In the genomic region with DNA sequence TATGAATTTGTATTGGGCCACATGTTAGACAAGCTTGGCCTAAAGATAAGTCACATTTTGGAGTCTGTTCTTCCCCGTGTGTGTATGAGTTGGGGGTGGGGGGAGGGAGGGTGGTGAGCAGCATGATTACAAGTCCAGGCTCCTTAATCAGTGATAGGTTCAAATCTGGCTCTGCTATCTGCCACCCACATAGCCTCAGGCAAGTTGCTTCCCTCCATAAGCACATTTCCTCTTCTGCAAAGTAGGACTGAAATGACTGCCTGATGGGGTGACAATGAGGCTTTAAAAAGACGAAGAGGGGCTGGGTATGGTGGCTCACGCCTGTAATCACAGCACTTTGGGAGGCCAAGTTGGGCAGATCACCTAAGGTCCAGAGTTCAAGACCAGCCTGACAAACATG, we compare ENCODE assay signal across 2 cellular contexts.
TF ChIP-seq lines count a peak whose summit lies in the region.

No MANE protein-coding gene starts in this region.

TF ChIP-seq in GM23338, 12 proteins besides CTCF, POLR2A, EP300 and RAD21:
- TF ChIP-seq ZNF331 (CRISPR knock-in tag; IDR thresholded peaks at IDR 0.05; ENCODE audit: low read depth) = no peak
TF ChIP-seq in GM23338: peak in this region for 0.

TF ChIP-seq in H1, 55 proteins besides CTCF, POLR2A, EP300 and RAD21:
- no peak for TF ChIP-seq SIN3A (conservative IDR thresholded peaks at IDR 0.05 in 1 of 2, IDR thresholded peaks at IDR 0.05 in 1 of 2; ENCODE audit: low read depth in 1 of 2, low read length in 2 of 2)
- TF ChIP-seq ASH2L (IDR thresholded peaks at IDR 0.05; ENCODE audit: low read length) = no peak
- TF ChIP-seq RBBP5 (IDR thresholded peaks at IDR 0.05; ENCODE audit: borderline replicate concordance, low read depth, low read length) = no peak
- TF ChIP-seq YY1 (IDR thresholded peaks at IDR 0.05; ENCODE audit: low read depth, low read length) = no peak
- TF ChIP-seq RFX5 (IDR thresholded peaks at IDR 0.05; ENCODE audit: borderline replicate concordance, low read depth, low read length) = no peak
- no peak for TF ChIP-seq SUZ12 (IDR thresholded peaks at IDR 0.05; ENCODE audit: low read length)
